Comparison of ENCODE assay signal across 29 cellular contexts in genomic region chr13:110421061-110421460, GRCh38.
DNase-seq lines count a peak whose midpoint lies in the region; ATAC-seq and TF ChIP-seq lines count a peak whose summit lies in the region.
"Had no signal": no experiment of that assay in that cellular context is flagged by ENCODE, and none has a peak within 500 bp of the region (broad histone marks: within the 10 kb centered on the region; RNA-seq: fewer than 3 reads in every experiment).

No MANE protein-coding gene starts in this region.

- peaks cover under 1% of the 10 kb centered on the region for H3K36me3 ChIP-seq in smooth muscle cell (ENCODE audit: low read depth)
- H3K36me3 ChIP-seq: gastrocnemius medialis, ovary had no signal

- POLR2A ChIA-PET in WTC11 (lab: Charles Lee) = no interaction called here

- peaks cover 44% of the 10 kb centered on the region for H3K79me2 ChIP-seq in smooth muscle cell (ENCODE audit: low read depth)

- H3K27me3 Mint-ChIP-seq in WTC11 (ENCODE audit: low read depth) = no peaks in the 10 kb centered on the region

- H3K4me1 ChIP-seq in smooth muscle cell (ENCODE audit: low read depth) = peaks cover 57% of the 10 kb centered on the region

- H3K27me3 ChIP-seq in smooth muscle cell (ENCODE audit: low read depth) = no peaks in the 10 kb centered on the region
- H3K27me3 ChIP-seq: gastrocnemius medialis, ovary had no signal

- H3K9me3 Mint-ChIP-seq in WTC11 = no peaks in the 10 kb centered on the region
- H3K9me3 Mint-ChIP-seq: activated B cell treated with CpG ODN at 0.5 μM for 24 hours; activated CD4-positive, alpha-beta memory T cell treated with anti-CD3 and anti-CD28 coated beads, Interleukin-2, amount 10 ng/mL, durations not matched to agents 7 days and 5 days; CD4-positive, alpha-beta T cell had no signal

- 0 out of 2 replicates have a peak overlapping the region, but pooled peaks have one; percentile 7 for H3K27ac Mint-ChIP-seq in WTC11
- H3K27ac Mint-ChIP-seq: activated B cell treated with CpG ODN at 0.5 μM for 24 hours; activated CD4-positive, alpha-beta memory T cell treated with anti-CD3 and anti-CD28 coated beads, Interleukin-2, amount 10 ng/mL, durations not matched to agents 7 days and 5 days; CD4-positive, alpha-beta T cell had no signal

- CTCF ChIA-PET in WTC11 (lab: Charles Lee) = interaction anchor here (0.7 to 1.5 kb wide), 2 partner anchors 173 to 617 kb away, joined by 3 read pairs; no protein-coding TSS in a partner anchor

- no peak overlapping the region for H3K4me3 Mint-ChIP-seq in WTC11
- H3K4me3 Mint-ChIP-seq: activated B cell treated with CpG ODN at 0.5 μM for 24 hours; activated CD4-positive, alpha-beta memory T cell treated with anti-CD3 and anti-CD28 coated beads, Interleukin-2, amount 10 ng/mL, durations not matched to agents 7 days and 5 days; CD4-positive, alpha-beta T cell had no signal

- peak overlapping the region; percentile 35 for H3K9ac ChIP-seq in smooth muscle cell (ENCODE audit: low read depth)

- peak overlapping the region; percentile 72 for H3K4me2 ChIP-seq in smooth muscle cell

- no peaks in the 10 kb centered on the region for H3K9me3 ChIP-seq in smooth muscle cell (replicated peaks; ENCODE audit: low read depth)
- H3K9me3 ChIP-seq: gastrocnemius medialis, ovary had no signal

- H3K36me3 Mint-ChIP-seq in WTC11 = peaks cover 4% of the 10 kb centered on the region
- H3K36me3 Mint-ChIP-seq: naive thymus-derived CD4-positive, alpha-beta T cell had no signal

- 54% methylated on average over 4 of the region's 4 CpGs for WGBS in smooth muscle cell (ENCODE audit: low lambda C conversion rate)

- no peak for ATAC-seq in WTC11
- ATAC-seq in GM21528 (IDR thresholded peaks at IDR 0.05; ENCODE audit: low FRiP score, unreplicated experiment) = no peak
- ATAC-seq: gastrocnemius medialis, HCT116, right cardiac atrium had no signal

- H3K4me3 ChIP-seq in fibroblast of villous mesenchyme (ENCODE audit: low read depth, low read length) (no peak overlapping the region), smooth muscle cell (no peak overlapping the region)
- H3K4me3 ChIP-seq: gastrocnemius medialis, GM12878, ovary had no signal

- no peak overlapping the region for H2AFZ ChIP-seq in smooth muscle cell (ENCODE audit: low read depth)

- H3F3A ChIP-seq in smooth muscle cell (ENCODE audit: low read depth) = peaks cover 67% of the 10 kb centered on the region

- H3K27ac ChIP-seq in smooth muscle cell (ENCODE audit: low read depth) = peak overlapping the region; percentile 92
- H3K27ac ChIP-seq: epithelial cell of prostate, ovary, RWPE1 had no signal

- TF ChIP-seq CTCF in WTC11 (IDR thresholded peaks at IDR 0.05) = no peak
- TF ChIP-seq CTCF in fibroblast of villous mesenchyme (IDR thresholded peaks at IDR 0.05; ENCODE audit: insufficient read depth, low read depth, low read length) = no peak
- no peak for TF ChIP-seq CTCF in smooth muscle cell (IDR thresholded peaks at IDR 0.05; ENCODE audit: borderline replicate concordance, insufficient read depth, poor library complexity, severe bottlenecking)

- DNase-seq in EH (ENCODE audit: low read depth) (peak; percentile 51), WTC11 (ENCODE audit: low spot score) (no peak), fibroblast of villous mesenchyme (ENCODE audit: low read depth) (peak; percentile 86), smooth muscle cell (lab: John Stamatoyannopoulos, UW; ENCODE audit: unreplicated experiment) (no peak), DMS 273 treated with DMSO at 0.1 percent for 48 hours (lab: John Stamatoyannopoulos, UW) (no peak)
- no peak for DNase-seq in stimulated activated CD4-positive, alpha-beta T cell treated with anti-CD3 and anti-CD28 coated beads, Interleukin-2, amount 100 ng/mL, for 48 hours
- DNase-seq in activated effector memory CD4-positive, alpha-beta T cell treated with Interleukin-2 at 50 U/mL for 16 hours = no peak
- DNase-seq: activated B cell treated with CpG ODN at 0.5 μM for 24 hours; activated CD4-positive, alpha-beta memory T cell treated with anti-CD3 and anti-CD28 coated beads, Interleukin-2, amount 10 ng/mL, durations not matched to agents 7 days and 5 days; activated naive CD4-positive, alpha-beta T cell treated with Interleukin-2 at 50 U/mL for 16 hours; activated T-cell treated with anti-CD3 and anti-CD28 coated beads for 4 hours; caudate nucleus; CD4-positive, alpha-beta T cell; DMS53; gastrocnemius medialis; mesendoderm; NCI-H146; NCI-H2171; NCI-H524 treated with DMSO at 0.1 percent for 48 hours; ovary; right cardiac atrium; stimulated activated CD4-positive, alpha-beta T cell treated with anti-CD3 and anti-CD28 coated beads, Interleukin-15, amount 100 ng/mL, for 24 hours; stimulated activated CD8-positive, alpha-beta memory T cell treated with anti-CD3 and anti-CD28 coated beads, Interleukin-4, amount 100 ng/mL, for 48 hours had no signal

- no peaks in the 10 kb centered on the region for H4K20me1 ChIP-seq in smooth muscle cell (ENCODE audit: low read depth)

- H3K4me1 Mint-ChIP-seq in WTC11 = peaks cover 7% of the 10 kb centered on the region
- H3K4me1 Mint-ChIP-seq: activated B cell treated with CpG ODN at 0.5 μM for 24 hours had no signal

TF ChIP-seq in WTC11, 78 proteins besides CTCF, POLR2A, EP300 and RAD21 (continues in another document):
- TF ChIP-seq MXD4 (CRISPR knock-in tag; IDR thresholded peaks at IDR 0.05; ENCODE audit: borderline replicate concordance) (no peak), ZBTB21 (CRISPR knock-in tag; IDR thresholded peaks at IDR 0.05; ENCODE audit: borderline replicate concordance) (no peak), JAZF1 (CRISPR knock-in tag; IDR thresholded peaks at IDR 0.05) (no peak), ELF4 (CRISPR knock-in tag; IDR thresholded peaks at IDR 0.05; ENCODE audit: low read depth) (no peak), EMX1 (CRISPR knock-in tag; IDR thresholded peaks at IDR 0.05) (no peak), ZNF396 (CRISPR knock-in tag; IDR thresholded peaks at IDR 0.05; ENCODE audit: borderline replicate concordance) (no peak), ZSCAN18 (CRISPR knock-in tag; IDR thresholded peaks at IDR 0.05) (no peak), ATF1 (CRISPR knock-in tag; IDR thresholded peaks at IDR 0.05) (no peak)
- TF ChIP-seq, protein P1, sequence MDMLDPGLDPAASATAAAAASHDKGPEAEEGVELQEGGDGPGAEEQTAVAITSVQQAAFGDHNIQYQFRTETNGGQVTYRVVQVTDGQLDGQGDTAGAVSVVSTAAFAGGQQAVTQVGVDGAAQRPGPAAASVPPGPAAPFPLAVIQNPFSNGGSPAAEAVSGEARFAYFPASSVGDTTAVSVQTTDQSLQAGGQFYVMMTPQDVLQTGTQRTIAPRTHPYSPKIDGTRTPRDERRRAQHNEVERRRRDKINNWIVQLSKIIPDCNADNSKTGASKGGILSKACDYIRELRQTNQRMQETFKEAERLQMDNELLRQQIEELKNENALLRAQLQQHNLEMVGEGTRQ (CRISPR knock-in tag; IDR thresholded peaks at IDR 0.05) = no peak
- TF ChIP-seq, protein P2, sequence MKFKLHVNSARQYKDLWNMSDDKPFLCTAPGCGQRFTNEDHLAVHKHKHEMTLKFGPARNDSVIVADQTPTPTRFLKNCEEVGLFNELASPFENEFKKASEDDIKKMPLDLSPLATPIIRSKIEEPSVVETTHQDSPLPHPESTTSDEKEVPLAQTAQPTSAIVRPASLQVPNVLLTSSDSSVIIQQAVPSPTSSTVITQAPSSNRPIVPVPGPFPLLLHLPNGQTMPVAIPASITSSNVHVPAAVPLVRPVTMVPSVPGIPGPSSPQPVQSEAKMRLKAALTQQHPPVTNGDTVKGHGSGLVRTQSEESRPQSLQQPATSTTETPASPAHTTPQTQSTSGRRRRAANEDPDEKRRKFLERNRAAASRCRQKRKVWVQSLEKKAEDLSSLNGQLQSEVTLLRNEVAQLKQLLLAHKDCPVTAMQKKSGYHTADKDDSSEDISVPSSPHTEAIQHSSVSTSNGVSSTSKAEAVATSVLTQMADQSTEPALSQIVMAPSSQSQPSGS (CRISPR knock-in tag; IDR thresholded peaks at IDR 0.05; ENCODE audit: borderline replicate concordance, low read depth) = no peak
- TF ChIP-seq, protein P3, sequence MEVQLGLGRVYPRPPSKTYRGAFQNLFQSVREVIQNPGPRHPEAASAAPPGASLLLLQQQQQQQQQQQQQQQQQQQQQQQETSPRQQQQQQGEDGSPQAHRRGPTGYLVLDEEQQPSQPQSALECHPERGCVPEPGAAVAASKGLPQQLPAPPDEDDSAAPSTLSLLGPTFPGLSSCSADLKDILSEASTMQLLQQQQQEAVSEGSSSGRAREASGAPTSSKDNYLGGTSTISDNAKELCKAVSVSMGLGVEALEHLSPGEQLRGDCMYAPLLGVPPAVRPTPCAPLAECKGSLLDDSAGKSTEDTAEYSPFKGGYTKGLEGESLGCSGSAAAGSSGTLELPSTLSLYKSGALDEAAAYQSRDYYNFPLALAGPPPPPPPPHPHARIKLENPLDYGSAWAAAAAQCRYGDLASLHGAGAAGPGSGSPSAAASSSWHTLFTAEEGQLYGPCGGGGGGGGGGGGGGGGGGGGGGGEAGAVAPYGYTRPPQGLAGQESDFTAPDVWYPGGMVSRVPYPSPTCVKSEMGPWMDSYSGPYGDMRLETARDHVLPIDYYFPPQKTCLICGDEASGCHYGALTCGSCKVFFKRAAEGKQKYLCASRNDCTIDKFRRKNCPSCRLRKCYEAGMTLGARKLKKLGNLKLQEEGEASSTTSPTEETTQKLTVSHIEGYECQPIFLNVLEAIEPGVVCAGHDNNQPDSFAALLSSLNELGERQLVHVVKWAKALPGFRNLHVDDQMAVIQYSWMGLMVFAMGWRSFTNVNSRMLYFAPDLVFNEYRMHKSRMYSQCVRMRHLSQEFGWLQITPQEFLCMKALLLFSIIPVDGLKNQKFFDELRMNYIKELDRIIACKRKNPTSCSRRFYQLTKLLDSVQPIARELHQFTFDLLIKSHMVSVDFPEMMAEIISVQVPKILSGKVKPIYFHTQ (CRISPR knock-in tag; IDR thresholded peaks at IDR 0.05) = no peak
- TF ChIP-seq, protein P4, sequence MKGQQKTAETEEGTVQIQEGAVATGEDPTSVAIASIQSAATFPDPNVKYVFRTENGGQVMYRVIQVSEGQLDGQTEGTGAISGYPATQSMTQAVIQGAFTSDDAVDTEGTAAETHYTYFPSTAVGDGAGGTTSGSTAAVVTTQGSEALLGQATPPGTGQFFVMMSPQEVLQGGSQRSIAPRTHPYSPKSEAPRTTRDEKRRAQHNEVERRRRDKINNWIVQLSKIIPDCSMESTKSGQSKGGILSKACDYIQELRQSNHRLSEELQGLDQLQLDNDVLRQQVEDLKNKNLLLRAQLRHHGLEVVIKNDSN (CRISPR knock-in tag; IDR thresholded peaks at IDR 0.05) = no peak

Comparison
In these comparisons a context has a peak if more than half of its experiments do, and no peak if none do; other contexts are left out.
1. DNase-seq: peak in EH (single experiment) and fibroblast of villous mesenchyme (single experiment); none in WTC11 (single experiment), smooth muscle cell (single experiment), stimulated activated CD4-positive, alpha-beta T cell treated with anti-CD3 and anti-CD28 coated beads, Interleukin-2, amount 100 ng/mL, for 48 hours (0 of 2), DMS 273 treated with DMSO at 0.1 percent for 48 hours (single experiment) and activated effector memory CD4-positive, alpha-beta T cell treated with Interleukin-2 at 50 U/mL for 16 hours (single experiment).